Comparison of ENCODE assay signal across 8 cellular contexts in the genomic region with DNA sequence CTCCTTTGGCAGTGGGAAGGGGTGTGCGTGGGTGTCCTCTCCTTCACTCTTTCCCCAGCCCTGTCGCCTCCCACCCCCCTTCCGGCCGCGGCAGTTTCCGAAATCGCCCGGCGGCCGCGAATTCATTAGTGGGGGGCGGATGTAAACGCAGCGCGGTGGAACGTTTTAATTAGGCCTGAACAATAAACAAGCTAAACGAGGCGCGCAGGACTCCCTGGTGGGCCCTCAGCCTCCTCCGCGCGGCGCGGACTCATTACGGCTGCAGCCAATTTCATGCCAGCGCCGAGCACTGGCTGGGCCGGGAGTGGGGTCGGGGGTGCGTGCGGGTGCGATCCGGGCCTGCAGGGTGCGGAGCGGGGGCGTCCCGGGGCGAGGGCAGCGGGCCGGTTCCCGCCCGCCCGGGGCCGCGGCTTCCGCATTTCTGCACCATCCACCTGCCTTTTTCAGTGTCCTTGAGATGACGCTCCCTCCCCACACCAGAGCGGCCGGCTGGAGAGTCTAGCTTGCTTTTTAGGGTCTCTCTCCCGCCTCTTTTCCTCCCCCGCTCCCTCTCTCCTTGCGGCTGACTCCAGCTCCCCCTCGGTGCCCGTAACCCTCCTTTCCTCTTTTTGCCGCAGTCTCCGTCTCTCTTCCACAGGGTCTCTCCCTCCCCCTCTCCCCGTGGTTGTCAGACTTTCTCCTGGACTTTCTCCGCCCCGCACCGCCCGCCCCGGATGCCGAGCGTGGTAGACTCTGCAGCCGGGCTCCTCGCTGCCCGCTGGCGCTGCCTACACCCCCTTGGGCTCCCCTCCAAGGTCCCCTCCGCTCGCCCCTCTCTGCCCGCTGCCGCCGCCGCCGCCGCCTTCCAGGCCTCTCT. TPM values are rescaled to one million over a fixed set of nuclear protein-coding genes. Genes with fewer than 3 reads are reported as not detected.
DNase-seq lines count a peak whose midpoint lies in the region; ATAC-seq and TF ChIP-seq lines count a peak whose summit lies in the region.

A gene (minus strand): TSS at position 644 of the 856 bp plus-strand sequence.

- H3K4me1 Mint-ChIP-seq in mesothelial cell of epicardium: peaks cover 25% of the 10 kb centered on the region

- H3K27ac ChIP-seq in colonic mucosa: no peak within 1 kb of the TSS
- peak within 1 kb of the TSS; percentile 17 to 55 for H3K27ac ChIP-seq in uterus

- TF ChIP-seq POLR2A in uterus (IDR thresholded peaks at IDR 0.05): no peak

- no peak within 1 kb of the TSS for H3K4me3 Mint-ChIP-seq in mesothelial cell of epicardium

- peaks cover 8% of the 10 kb centered on the region for H3K4me1 ChIP-seq in colonic mucosa
- peaks cover 63% of the 10 kb centered on the region for H3K4me1 ChIP-seq in mononuclear cell (ENCODE audit: insufficient read depth, low read length)
- no peaks in the 10 kb centered on the region for H3K4me1 ChIP-seq in uterus

- H3K9me3 ChIP-seq in colonic mucosa (no peaks in the 10 kb centered on the region), mononuclear cell (ENCODE audit: low read depth, low read length) (no peaks in the 10 kb centered on the region), uterus (no peaks in the 10 kb centered on the region)

- peak; percentile 37 for ATAC-seq in GM21515 (IDR thresholded peaks at IDR 0.05; ENCODE audit: unreplicated experiment)

- no peak within 1 kb of the TSS for H3K27ac Mint-ChIP-seq in mesothelial cell of epicardium

- H3K36me3 ChIP-seq in colonic mucosa (no peaks in the 10 kb centered on the region), uterus (no peaks in the 10 kb centered on the region)

- intact Hi-C loops in colonic mucosa (cut with DNase I): no loop called here
- intact Hi-C loops in uterus (cut with DNase I; ENCODE audit: low total_unique reads): no loop called here

- no peak for TF ChIP-seq CTCF in colonic mucosa (IDR thresholded peaks at IDR 0.05)
- no peak for TF ChIP-seq CTCF in uterus (IDR thresholded peaks at IDR 0.05)
- TF ChIP-seq CTCF in mesothelial cell of epicardium (IDR thresholded peaks at IDR 0.05; ENCODE audit: unreplicated experiment): no peak

- H3K9me3 Mint-ChIP-seq in mesothelial cell of epicardium: no peaks in the 10 kb centered on the region

- H3K9ac ChIP-seq in colonic mucosa (ENCODE audit: low read depth in 2 of 2, low read length in 2 of 2): peak within 1 kb of the TSS in 1 of 2 donors; percentile 47

- peaks cover 14% of the 10 kb centered on the region for H3K27me3 Mint-ChIP-seq in mesothelial cell of epicardium (ENCODE audit: low read depth)

- H3K27me3 ChIP-seq in colonic mucosa (peaks cover 59% of the 10 kb centered on the region), mononuclear cell (ENCODE audit: insufficient read depth, low read length) (peaks cover 69% of the 10 kb centered on the region), uterus (no peaks in the 10 kb centered on the region)

- H3K4me3 ChIP-seq in colonic mucosa (peak within 1 kb of the TSS; percentile 43), mononuclear cell (ENCODE audit: low read length) (peak within 1 kb of the TSS; percentile 25), uterus (peak within 1 kb of the TSS; percentile 52 to 53)

- H3K36me3 Mint-ChIP-seq in mesothelial cell of epicardium: no peaks in the 10 kb centered on the region

- DNase-seq in CD1c-positive myeloid dendritic cell (ENCODE audit: extremely low spot score): peak; percentile 53
- DNase-seq in RPMI8226: peak; percentile 44
- DNase-seq in colonic mucosa: no peak
- DNase-seq in uterus: peak in 1 of 2 donors; percentile 39
- no peak for DNase-seq in middle frontal gyrus (ENCODE audit: extremely low spot score, low spot score)
- DNase-seq in mesothelial cell of epicardium (ENCODE audit: low spot score in 2 of 2, unreplicated experiment in 2 of 2): no peak

RNA-seq across cellular contexts. Expression of the gene that starts here (rescaled TPM):
- total RNA-seq in colonic mucosa: not detected
- not detected for total RNA-seq in mononuclear cell
- not detected for total RNA-seq in uterus
- not detected in 3 replicates for total RNA-seq in mesothelial cell of epicardium

Comparison
In these comparisons a context has a peak if more than half of its experiments do, and no peak if none do; other contexts are left out.
1. DNase-seq: peak in CD1c-positive myeloid dendritic cell (single experiment) and RPMI8226 (single experiment); none in colonic mucosa (single experiment), middle frontal gyrus (single experiment) and mesothelial cell of epicardium (0 of 2).
2. Peak in every context shown above with its lines, with median percentiles within 50 percentile points of each other: H3K4me3 ChIP-seq.